8 cellular contexts compared by ENCODE assay signal in the genomic region with DNA sequence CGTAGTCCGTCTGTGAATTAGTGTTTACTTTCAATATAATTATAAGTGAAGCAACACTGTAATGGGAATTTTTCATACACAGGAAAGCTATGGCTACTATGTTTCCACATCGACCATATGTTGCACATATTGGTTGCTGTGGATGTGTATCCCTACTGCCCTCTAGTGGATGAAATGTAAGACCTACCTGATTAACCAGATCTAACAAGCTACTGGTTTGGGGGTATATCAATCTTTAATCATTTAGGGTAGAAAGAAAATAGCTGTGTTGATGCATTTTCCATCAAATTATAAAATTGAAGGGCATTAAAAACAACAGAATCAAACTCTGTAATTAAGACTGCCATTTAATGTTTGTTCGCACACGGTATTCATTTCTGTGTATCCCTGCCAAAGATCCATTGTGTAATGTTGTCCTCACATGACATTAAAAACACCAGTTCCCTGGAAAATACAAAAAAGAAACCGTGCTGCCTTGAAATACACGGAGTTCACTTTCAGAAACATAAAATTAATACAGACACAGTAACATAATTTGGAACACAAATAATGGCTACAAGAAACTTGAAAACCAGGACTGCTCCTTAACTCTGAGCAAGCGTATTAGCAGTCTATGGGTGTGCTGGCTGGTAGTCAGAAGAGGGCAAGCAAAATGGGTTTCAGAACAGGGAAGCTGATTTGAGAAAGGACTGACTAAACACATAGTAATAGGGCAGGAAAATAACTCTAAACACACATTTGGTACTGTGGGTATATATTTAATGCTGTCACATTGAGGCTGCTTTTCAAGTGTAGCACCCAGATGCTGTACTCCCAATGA.
DNase-seq lines count a peak whose midpoint lies in the region; ATAC-seq, FAIRE-seq and TF ChIP-seq lines count a peak whose summit lies in the region.

No MANE protein-coding gene starts in this region.

- H3K4me3 ChIP-seq in ACC112 (ENCODE audit: low read depth, low read length) (peak overlapping the region; percentile 66), HFF-Myc (replicated peaks; ENCODE audit: low read depth, low read length) (no peak overlapping the region), H1 (ENCODE audit: extremely low read depth in 1 of 4, insufficient read depth in 2 of 4, low read depth in 3 of 4, low read length in 4 of 4) (no peak overlapping the region), aorta (ENCODE audit: low read length in 2 of 2) (peak overlapping the region; percentile 14 to 72)

- no peaks in the 10 kb centered on the region for H3K9me3 Mint-ChIP-seq in mesothelial cell of epicardium

- no peak overlapping the region for H3K4ac ChIP-seq in H1 (replicated peaks; ENCODE audit: insufficient read length, low read depth, low read length)

- H3K36me3 Mint-ChIP-seq in mesothelial cell of epicardium: no peaks in the 10 kb centered on the region

- CTCF ChIA-PET in RWPE1 (lab: Yijun Ruan, JAX) (interaction anchor here (0.5 to 1.6 kb wide), 19 partner anchors 9 to 1566 kb away, joined by 3 to 12 read pairs (median 4); no protein-coding TSS in a partner anchor), H1 (lab: Charles Lee; ENCODE audit: partially characterized antibody) (interaction anchor here (0.6 to 7.4 kb wide), 37 partner anchors 9 to 325 kb away, joined by 3 to 67 read pairs (median 5); no protein-coding TSS in a partner anchor)

- no peak overlapping the region for H4K5ac ChIP-seq in H1 (ENCODE audit: insufficient read length, low read depth, low read length)

- H3K4me1 ChIP-seq in ACC112 (ENCODE audit: control insufficient read depth, insufficient read depth, low read length, unreplicated experiment) (peaks cover 36% of the 10 kb centered on the region), H1 (replicated peaks in 1 of 4; ENCODE audit: control insufficient read depth in 3 of 4, insufficient read depth in 4 of 4, low read length in 3 of 4) (peaks cover 0 to 4% (median 0%) of the 10 kb centered on the region in 4 experiments; a peak in 1 of 7 replicates), aorta (ENCODE audit: control insufficient read depth in 1 of 2, insufficient read depth in 2 of 2, low read length in 2 of 2) (peaks cover 0 to 3% of the 10 kb centered on the region in 2 donors)

- peak; percentile 70 to 79 for TF ChIP-seq RAD21 in H1 (IDR thresholded peaks at IDR 0.05 in 1 of 2, conservative IDR thresholded peaks at IDR 0.05 in 1 of 2; ENCODE audit: low read depth in 2 of 2, low read length in 2 of 2)

- H3K9ac ChIP-seq in H1 (replicated peaks in 1 of 4; ENCODE audit: extremely low read depth in 1 of 4, low read depth in 3 of 4, low read length in 3 of 4): no peak overlapping the region

- H3K18ac ChIP-seq in H1 (ENCODE audit: extremely low read depth, low read length): no peak overlapping the region

- H3K9me3 ChIP-seq in H1 (ENCODE audit: insufficient read depth in 2 of 2, low read depth in 1 of 2, low read length in 1 of 2) (no peaks in the 10 kb centered on the region), aorta (ENCODE audit: control insufficient read depth, low read length) (no peaks in the 10 kb centered on the region)

- H3K27me3 ChIP-seq in ACC112 (ENCODE audit: insufficient read depth, low read length): no peaks in the 10 kb centered on the region
- H3K27me3 ChIP-seq in H1 (replicated peaks in 1 of 4; ENCODE audit: control insufficient read depth in 3 of 4, extremely low read depth in 1 of 4, insufficient read depth in 3 of 4, low read length in 3 of 4): no peaks in the 10 kb centered on the region
- H3K27me3 ChIP-seq in aorta (ENCODE audit: control insufficient read depth in 1 of 2, insufficient read depth in 2 of 2, low read length in 1 of 2): no peaks in the 10 kb centered on the region

- H4K91ac ChIP-seq in H1 (replicated peaks; ENCODE audit: insufficient read length, low read length): no peak overlapping the region

- H2BK120ac ChIP-seq in H1 (replicated peaks; ENCODE audit: low read depth, low read length): no peak overlapping the region

- no peak overlapping the region for H2BK5ac ChIP-seq in H1 (ENCODE audit: low read depth, low read length)

- TF ChIP-seq CTCF in GM10266 (IDR thresholded peaks at IDR 0.05; ENCODE audit: control insufficient read depth, insufficient read depth, low read depth, missing control alignments): peak; percentile 69
- peak; percentile 59 for TF ChIP-seq CTCF in HFF-Myc (IDR thresholded peaks at IDR 0.05; ENCODE audit: low read depth, low read length, missing control alignments)
- peak; percentile 81 for TF ChIP-seq CTCF in RWPE1 (conservative IDR thresholded peaks at IDR 0.05; ENCODE audit: low read depth)
- peak in 2 of 3 experiments; percentile 53 to 68; a peak in 2 of 4 replicates for TF ChIP-seq CTCF in H1 (IDR thresholded peaks at IDR 0.05; ENCODE audit: control extremely low read depth in 1 of 3, insufficient read depth in 1 of 3, low read depth in 1 of 3, low read length in 3 of 3)
- peak; percentile 65 for TF ChIP-seq CTCF in mesothelial cell of epicardium (IDR thresholded peaks at IDR 0.05; ENCODE audit: unreplicated experiment)

- H3K27me3 Mint-ChIP-seq in mesothelial cell of epicardium (ENCODE audit: low read depth): peaks cover 6% of the 10 kb centered on the region

- H3K4me3 Mint-ChIP-seq in mesothelial cell of epicardium: no peak overlapping the region

- H3K79me2 ChIP-seq in ACC112 (ENCODE audit: control insufficient read depth, insufficient read depth, low read length, unreplicated experiment): peaks cover 7% of the 10 kb centered on the region
- H3K79me2 ChIP-seq in H1 (ENCODE audit: control insufficient read depth in 1 of 2, insufficient read depth in 2 of 2, low read length in 2 of 2): no peaks in the 10 kb centered on the region

- H3K4me2 ChIP-seq in H1 (ENCODE audit: insufficient read depth in 1 of 2, low read depth in 2 of 2, low read length in 2 of 2): no peak overlapping the region

- POLR2A ChIA-PET in RWPE1 (lab: Yijun Ruan, JAX; ENCODE audit: low non-redundant PET) (no interaction called here), H1 (lab: Charles Lee; ENCODE audit: partially characterized antibody) (no interaction called here)

- no peak overlapping the region for H2BK12ac ChIP-seq in H1 (ENCODE audit: low read depth, low read length)

- H3K14ac ChIP-seq in H1 (ENCODE audit: insufficient read length): no peak overlapping the region

- WGBS in H1 (ENCODE audit: extremely low coverage in 1 of 2, insufficient coverage in 1 of 2, insufficient read length in 1 of 2, insufficient replicate concordance in 2 of 2, low coverage in 1 of 2, low lambda C conversion rate in 2 of 2, missing lambda C conversion rate in 1 of 2), 2 experiments: 39% methylated on average over 8 of the region's 8 CpGs; no CpG with 5 or more reads in 1 of the 2 experiments
- WGBS in aorta, 2 donors: 13 to 15% methylated on average over 8 of the region's 8 CpGs

- H2BK20ac ChIP-seq in H1 (ENCODE audit: low read length): no peak overlapping the region

- peak; percentile 41 for DNase-seq in GM10266 (ENCODE audit: extremely low spot score)
- peak; percentile 82 for DNase-seq in HFF-Myc (ENCODE audit: extremely low read depth, low read depth)
- DNase-seq in M059J (ENCODE audit: low read depth): peak; percentile 83
- peak; percentile 50 for DNase-seq in RWPE1 (ENCODE audit: low spot score)
- no peak for DNase-seq in H1 (ENCODE audit: low read depth in 1 of 2, low spot score in 2 of 2)
- no peak for DNase-seq in mesothelial cell of epicardium (ENCODE audit: low spot score in 2 of 2, unreplicated experiment in 2 of 2)
- no peak for DNase-seq in aorta

- H3K27ac Mint-ChIP-seq in mesothelial cell of epicardium: no peak overlapping the region

- H2BK15ac ChIP-seq in H1 (ENCODE audit: low read length): no peak overlapping the region

- TF ChIP-seq POLR2A in H1 (IDR thresholded peaks at IDR 0.05; ENCODE audit: control extremely low read depth in 1 of 2, low read depth in 2 of 2, low read length in 2 of 2): no peak

- no peak overlapping the region for H3K23ac ChIP-seq in H1 (ENCODE audit: insufficient read length)

- H3K23me2 ChIP-seq in H1 (ENCODE audit: low read depth, low read length): no peaks in the 10 kb centered on the region

- FAIRE-seq in H1 (lab: Jason Lieb, UNC): peak; percentile 66

- TF ChIP-seq EP300 in H1 (IDR thresholded peaks at IDR 0.05; ENCODE audit: borderline replicate concordance in 1 of 2, low read depth in 2 of 2, low read length in 2 of 2): no peak

- H3K27ac ChIP-seq in ACC112 (ENCODE audit: low read depth, low read length) (peak overlapping the region; percentile 86), RWPE1 (no peak overlapping the region), H1 (ENCODE audit: low read depth, low read length) (no peak overlapping the region), aorta (ENCODE audit: low read depth in 1 of 2, low read length in 2 of 2) (no peak overlapping the region)

- H3K79me1 ChIP-seq in H1 (ENCODE audit: low read depth, low read length): no peaks in the 10 kb centered on the region

- H3K56ac ChIP-seq in H1 (replicated peaks; ENCODE audit: insufficient read length, low read depth, low read length): no peak overlapping the region

- peak; percentile 87 for ATAC-seq in aorta (ENCODE audit: low FRiP score)

- H3K4me1 Mint-ChIP-seq in mesothelial cell of epicardium: no peaks in the 10 kb centered on the region

- intact Hi-C loops in aorta (cut with DNase I): no loop called here

- H4K20me1 ChIP-seq in H1 (replicated peaks in 1 of 2; ENCODE audit: control insufficient read depth in 1 of 2, insufficient read depth in 2 of 2, low read length in 2 of 2): no peaks in the 10 kb centered on the region

- no peak overlapping the region for H4K8ac ChIP-seq in H1 (ENCODE audit: extremely low read depth, insufficient read depth, low read length)

- no peak overlapping the region for H2AK5ac ChIP-seq in H1 (ENCODE audit: low read depth, low read length)

- H2AFZ ChIP-seq in ACC112 (ENCODE audit: low read length, unreplicated experiment) (peak overlapping the region; percentile 24), H1 (ENCODE audit: low read length) (no peak overlapping the region)

- H3K36me3 ChIP-seq in ACC112 (ENCODE audit: insufficient read depth, low read length): no peaks in the 10 kb centered on the region
- no peaks in the 10 kb centered on the region for H3K36me3 ChIP-seq in H1 (ENCODE audit: control insufficient read depth in 2 of 4, insufficient read depth in 4 of 4, low read length in 3 of 4)
- no peaks in the 10 kb centered on the region for H3K36me3 ChIP-seq in aorta (ENCODE audit: control insufficient read depth in 1 of 2, insufficient read depth in 2 of 2, low read length in 1 of 2)

TF ChIP-seq in H1, 55 proteins besides CTCF, POLR2A, EP300 and RAD21:
- TF ChIP-seq SP4 (IDR thresholded peaks at IDR 0.05; ENCODE audit: low read length) (no peak), TCF12 (IDR thresholded peaks at IDR 0.05; ENCODE audit: low read depth, low read length) (peak; percentile 37; the same call in 1 of the 2 replicates), TEAD4 (IDR thresholded peaks at IDR 0.05; ENCODE audit: low read depth, low read length) (peak; percentile 97)

Comparison
In these comparisons a context has a peak if more than half of its experiments do, and no peak if none do; other contexts are left out.
1. H3K4me3 ChIP-seq: peak in ACC112 (single experiment) and aorta (2 of 2); none in HFF-Myc (single experiment) and H1 (0 of 4).
2. DNase-seq: peak in GM10266 (single experiment), HFF-Myc (single experiment), M059J (single experiment) and RWPE1 (single experiment); none in H1 (0 of 2), mesothelial cell of epicardium (0 of 2) and aorta (0 of 2).
3. Peak in every context shown above with its lines, with median percentiles within 50 percentile points of each other: CTCF ChIP-seq.